27 cellular contexts compared by ENCODE assay signal in the genomic region with DNA sequence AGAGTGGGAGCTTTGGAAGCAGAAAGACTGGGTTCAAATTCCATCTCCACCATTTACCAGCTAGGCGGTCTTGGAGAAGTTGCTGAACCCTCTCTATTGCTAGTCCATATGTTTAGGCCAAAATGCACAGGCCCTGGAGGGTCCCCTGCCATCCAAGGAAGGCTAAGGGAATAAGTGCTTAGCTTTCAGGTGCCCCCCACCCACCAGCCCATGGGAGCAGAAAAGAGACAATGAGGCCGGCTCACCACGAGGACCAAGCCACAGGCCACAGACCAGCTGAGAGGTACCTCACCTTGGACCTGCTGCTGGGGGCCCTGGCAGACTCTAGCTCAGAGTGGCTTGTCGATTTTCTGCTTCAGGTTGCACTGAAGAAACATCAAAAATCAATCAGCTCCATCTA.
A peak's percentile ranks its signal among the peaks of the same experiment; 100 is the strongest.
DNase-seq lines count a peak whose midpoint lies in the region; ATAC-seq, FAIRE-seq and TF ChIP-seq lines count a peak whose summit lies in the region.
"Had no signal": no experiment of that assay in that cellular context is flagged by ENCODE, and none has a peak within 500 bp of the region (broad histone marks: within the 10 kb centered on the region; RNA-seq: fewer than 3 reads in every experiment).

No MANE protein-coding gene starts in this region.

- no peak overlapping the region for H3K27ac Mint-ChIP-seq in chondrocyte (ENCODE audit: unreplicated experiment)
- H3K27ac Mint-ChIP-seq: B cell; CD8-positive, alpha-beta memory T cell had no signal

- H3K27me3 ChIP-seq in RWPE2 (ENCODE audit: insufficient read depth, poor library complexity, severe bottlenecking) (no peaks in the 10 kb centered on the region), neural cell (ENCODE audit: insufficient read depth, low read depth, low read length) (no peaks in the 10 kb centered on the region), stomach (no peaks in the 10 kb centered on the region)

- H3K4me1 ChIP-seq in RWPE2 (ENCODE audit: insufficient read depth, poor library complexity, severe bottlenecking) (no peaks in the 10 kb centered on the region), stomach (no peaks in the 10 kb centered on the region)

- intact Hi-C loops in stomach (cut with DNase I; ENCODE audit: low total_unique reads) = no loop called here

- no peak overlapping the region for H3K4me3 Mint-ChIP-seq in chondrocyte (ENCODE audit: unreplicated experiment)
- H3K4me3 Mint-ChIP-seq: B cell; CD8-positive, alpha-beta memory T cell had no signal

- ATAC-seq in RWPE2 (ENCODE audit: low read depth) = no peak
- no peak for ATAC-seq in HG02884 (IDR thresholded peaks at IDR 0.05; ENCODE audit: unreplicated experiment)
- ATAC-seq: HepG2 had no signal

- DNase-seq in RWPE2 (ENCODE audit: low spot score) (peak; percentile 29), chondrocyte (ENCODE audit: low spot score) (peak; percentile 42), stomach (peak; percentile 14), RCC 7860 (ENCODE audit: low spot score) (no peak), glomerular visceral epithelial cell (ENCODE audit: extremely low spot score) (no peak)
- DNase-seq in activated CD4-positive, alpha-beta T cell treated with anti-CD3 and anti-CD28 coated beads, Interleukin-2, amount 50 U/mL, for 1 hour = no peak
- DNase-seq: DMS79 treated with DMSO at 0.1 percent for 48 hours, GF-D8, Karpas-422, NCI-H1092, NCI-H1417 treated with DMSO at 0.1 percent for 48 hours, NCI-H1694 treated with DMSO at 0.1 percent for 48 hours, NCI-H2081, NCI-H2171, NCI-H226, NCI-H510A, NCI-H69, SHP77 treated with DMSO at 0.1 percent for 48 hours had no signal

- no peak for TF ChIP-seq POLR2A in stomach (IDR thresholded peaks at IDR 0.05)

- peaks cover 7% of the 10 kb centered on the region for H3K27me3 Mint-ChIP-seq in chondrocyte (ENCODE audit: low read depth)

- H3K9ac ChIP-seq in neural cell (ENCODE audit: low read length) = peak overlapping the region; percentile 24

- WGBS in stomach, 5 donors = 69 to 83% (median 79%) methylated on average over 4 of the region's 4 CpGs

- H3K9me3 ChIP-seq in RWPE2 (ENCODE audit: severe bottlenecking) (no peaks in the 10 kb centered on the region), neural cell (ENCODE audit: low read length) (no peaks in the 10 kb centered on the region), stomach (no peaks in the 10 kb centered on the region)

- H3K79me2 ChIP-seq in neural cell (replicated peaks; ENCODE audit: insufficient read depth, low read length) = no peaks in the 10 kb centered on the region

- no peak for FAIRE-seq in RCC 7860 (lab: Jason Lieb, UNC)
- FAIRE-seq: GM12891, H1, HepG2 had no signal

- no peak for TF ChIP-seq RAD21 in neural cell (conservative IDR thresholded peaks at IDR 0.05)

- no peak overlapping the region for H3K27ac ChIP-seq in RWPE2 (ENCODE audit: poor library complexity, severe bottlenecking)
- H3K27ac ChIP-seq in neural cell (ENCODE audit: low read length) = peak overlapping the region; percentile 74
- no peak overlapping the region for H3K27ac ChIP-seq in stomach
- H3K27ac ChIP-seq: C4-2B, RWPE1 had no signal

- no peak overlapping the region for H3K4me3 ChIP-seq in RWPE2 (ENCODE audit: severe bottlenecking)
- peak overlapping the region; percentile 18 for H3K4me3 ChIP-seq in neural cell (ENCODE audit: low read length)
- no peak overlapping the region for H3K4me3 ChIP-seq in stomach

- no peak for TF ChIP-seq CTCF in RWPE2 (IDR thresholded peaks at IDR 0.05; ENCODE audit: poor library complexity, severe bottlenecking)
- no peak for TF ChIP-seq CTCF in chondrocyte (IDR thresholded peaks at IDR 0.05)
- no peak for TF ChIP-seq CTCF in neural cell (IDR thresholded peaks at IDR 0.05; ENCODE audit: poor library complexity, severe bottlenecking)
- TF ChIP-seq CTCF in stomach (IDR thresholded peaks at IDR 0.05) = no peak

- H3K9me3 Mint-ChIP-seq in chondrocyte (ENCODE audit: low read depth) = peaks cover 5% of the 10 kb centered on the region
- H3K9me3 Mint-ChIP-seq: CD8-positive, alpha-beta memory T cell had no signal

- no peaks in the 10 kb centered on the region for H3K4me1 Mint-ChIP-seq in chondrocyte (ENCODE audit: low read depth)
- H3K4me1 Mint-ChIP-seq: B cell; CD8-positive, alpha-beta memory T cell had no signal

- H3F3A ChIP-seq in neural cell (ENCODE audit: insufficient read depth, low read length, poor library complexity, severe bottlenecking) = no peaks in the 10 kb centered on the region

- TF ChIP-seq EP300 in neural cell (conservative IDR thresholded peaks at IDR 0.05; ENCODE audit: poor library complexity, severe bottlenecking) (no peak), stomach (IDR thresholded peaks at IDR 0.05) (no peak)

- H3K36me3 ChIP-seq in RWPE2 (ENCODE audit: low read depth) (no peaks in the 10 kb centered on the region), neural cell (ENCODE audit: insufficient read depth, low read length) (no peaks in the 10 kb centered on the region), stomach (no peaks in the 10 kb centered on the region)

- no peak overlapping the region for H2AFZ ChIP-seq in neural cell (ENCODE audit: low read depth, low read length)

- H3K4me2 ChIP-seq in neural cell (ENCODE audit: low read length) = no peak overlapping the region

- H3K9me2 ChIP-seq in neural cell (ENCODE audit: insufficient read depth, low read length) = no peaks in the 10 kb centered on the region

- no peaks in the 10 kb centered on the region for H3K36me3 Mint-ChIP-seq in chondrocyte (ENCODE audit: low read depth)
- H3K36me3 Mint-ChIP-seq: CD8-positive, alpha-beta memory T cell had no signal

- no peaks in the 10 kb centered on the region for H4K20me1 ChIP-seq in neural cell (ENCODE audit: insufficient read depth)

TF ChIP-seq in neural cell, 6 proteins besides CTCF, POLR2A, EP300 and RAD21:
- no peak for TF ChIP-seq TAF1 (IDR thresholded peaks at IDR 0.05; ENCODE audit: low read depth)
- TF ChIP-seq SMC3 (conservative IDR thresholded peaks at IDR 0.05; ENCODE audit: poor library complexity) = no peak
- TF ChIP-seq MXI1 (conservative IDR thresholded peaks at IDR 0.05; ENCODE audit: poor library complexity, severe bottlenecking) = no peak
- no peak for TF ChIP-seq EZH2 (IDR thresholded peaks at IDR 0.05; ENCODE audit: borderline replicate concordance, insufficient read depth, low read length, poor library complexity, severe bottlenecking)
- TF ChIP-seq REST (IDR thresholded peaks at IDR 0.05; ENCODE audit: borderline replicate concordance) = no peak
- TF ChIP-seq POLR2AphosphoS5 (IDR thresholded peaks at IDR 0.05) = no peak

Comparison
In these comparisons a context has a peak if more than half of its experiments do, and no peak if none do; other contexts are left out.
1. DNase-seq: peak in RWPE2 (single experiment), chondrocyte (single experiment) and stomach (single experiment); none in RCC 7860 (single experiment), activated CD4-positive, alpha-beta T cell treated with anti-CD3 and anti-CD28 coated beads, Interleukin-2, amount 50 U/mL, for 1 hour (single experiment) and glomerular visceral epithelial cell (single experiment).